20 cellular contexts compared by ENCODE assay signal in the genomic region with DNA sequence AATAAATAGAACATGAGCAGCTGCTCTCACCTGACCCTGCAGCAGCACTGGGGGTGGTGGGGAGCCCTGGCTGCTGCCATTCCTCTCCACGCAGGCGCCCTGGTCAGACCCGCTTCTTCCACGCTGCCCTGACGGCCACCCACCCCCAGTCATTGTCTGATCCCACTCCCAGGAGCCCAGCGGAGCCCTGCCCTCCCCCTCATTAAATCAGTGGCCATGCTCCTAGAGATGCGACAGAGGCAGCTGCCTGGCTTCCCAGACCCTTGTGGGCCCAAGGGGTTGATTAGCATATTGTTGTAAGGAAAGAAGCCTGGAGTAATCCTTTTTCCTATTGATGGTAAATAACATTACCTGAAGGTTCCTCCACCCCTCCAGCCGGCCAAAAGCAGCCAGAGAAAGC.
DNase-seq lines count a peak whose midpoint lies in the region; ATAC-seq, FAIRE-seq and TF ChIP-seq lines count a peak whose summit lies in the region.
"Had no signal": no experiment of that assay in that cellular context is flagged by ENCODE, and none has a peak within 500 bp of the region (broad histone marks: within the 10 kb centered on the region; RNA-seq: fewer than 3 reads in every experiment).

No MANE protein-coding gene starts in this region.

- no peak overlapping the region for H3K4me3 Mint-ChIP-seq in T-helper 2 cell treated with Interferon-gamma antibody and Interleukin-4, amounts not matched to agents 5 μg/mL and 100 μg/mL, for 36 hours
- H3K4me3 Mint-ChIP-seq: HFFc6 had no signal

- H3K36me3 ChIP-seq in H1 (ENCODE audit: control insufficient read depth in 2 of 4, insufficient read depth in 4 of 4, low read length in 3 of 4): no peaks in the 10 kb centered on the region
- no peaks in the 10 kb centered on the region for H3K36me3 ChIP-seq in neuron (ENCODE audit: insufficient read depth, low read length)
- H3K36me3 ChIP-seq: brain microvascular endothelial cell, upper lobe of left lung had no signal

- POLR2A ChIA-PET in H1 (lab: Charles Lee; ENCODE audit: partially characterized antibody): interaction anchor here (0.6 to 1.4 kb wide), 5 partner anchors 11 to 529 kb away, joined by 3 to 6 read pairs (median 3); no protein-coding TSS in a partner anchor

- no peak overlapping the region for H4K8ac ChIP-seq in H1 (ENCODE audit: extremely low read depth, insufficient read depth, low read length)

- H3K4me1 ChIP-seq in H1 (replicated peaks in 1 of 4; ENCODE audit: control insufficient read depth in 3 of 4, insufficient read depth in 4 of 4, low read length in 3 of 4) (peaks cover 14 to 22% (median 16%) of the 10 kb centered on the region in 4 experiments), neuron (ENCODE audit: insufficient read depth, low read length) (peaks cover 23% of the 10 kb centered on the region)

- no peak for TF ChIP-seq RAD21 in H1 (IDR thresholded peaks at IDR 0.05 in 1 of 2, conservative IDR thresholded peaks at IDR 0.05 in 1 of 2; ENCODE audit: low read depth in 2 of 2, low read length in 2 of 2)

- H3K27ac Mint-ChIP-seq in T-helper 2 cell treated with Interferon-gamma antibody and Interleukin-4, amounts not matched to agents 5 μg/mL and 100 μg/mL, for 36 hours: peak overlapping the region; percentile 39
- H3K27ac Mint-ChIP-seq: HFFc6 had no signal

- H3K4me3 ChIP-seq in H1 (ENCODE audit: extremely low read depth in 1 of 4, insufficient read depth in 2 of 4, low read depth in 3 of 4, low read length in 4 of 4) (peak overlapping the region in 2 of 4 experiments; percentile 5 to 50; a peak in 3 of 8 replicates), neuron (ENCODE audit: low read length) (no peak overlapping the region)
- H3K4me3 ChIP-seq: lung, upper lobe of left lung had no signal

- no peak overlapping the region for H3K9ac ChIP-seq in H1 (replicated peaks in 1 of 4; ENCODE audit: extremely low read depth in 1 of 4, low read depth in 3 of 4, low read length in 3 of 4)

- H3K56ac ChIP-seq in H1 (replicated peaks; ENCODE audit: insufficient read length, low read depth, low read length): no peak overlapping the region

- H3K23ac ChIP-seq in H1 (ENCODE audit: insufficient read length): no peak overlapping the region

- H4K5ac ChIP-seq in H1 (ENCODE audit: insufficient read length, low read depth, low read length): peak overlapping the region; percentile 44

- no peak overlapping the region for H2BK120ac ChIP-seq in H1 (replicated peaks; ENCODE audit: low read depth, low read length)

- no peak for ATAC-seq in HG02870 (IDR thresholded peaks at IDR 0.05; ENCODE audit: unreplicated experiment)
- ATAC-seq: Right ventricle myocardium inferior had no signal

- no peaks in the 10 kb centered on the region for H3K36me3 Mint-ChIP-seq in T-helper 2 cell treated with Interferon-gamma antibody and Interleukin-4, amounts not matched to agents 5 μg/mL and 100 μg/mL, for 36 hours (ENCODE audit: low read depth)

- no peak for DNase-seq in T-helper 2 cell treated with Interferon-gamma antibody and Interleukin-4, amounts not matched to agents 5 μg/mL and 100 μg/mL, for 36 hours (ENCODE audit: low spot score)
- DNase-seq in T-helper 2 cell (no peak), NCI-H2227 treated with DMSO at 0.1 percent for 48 hours (lab: John Stamatoyannopoulos, UW) (peak; percentile 25), H1 (ENCODE audit: low read depth in 1 of 2, low spot score in 2 of 2) (peak in 1 of 2 experiments; percentile 61), putamen (ENCODE audit: low spot score) (no peak)
- no peak for DNase-seq in NK-92 treated with Interleukin-12 subunit alpha and Interleukin-12 subunit beta, amount 100 ng/mL, for 24 hours (lab: John Stamatoyannopoulos, UW)
- DNase-seq: activated naive CD4-positive, alpha-beta T cell treated with Interleukin-2 at 50 U/mL for 16 hours; brain microvascular endothelial cell; cortex of kidney; foreskin melanocyte; HFFc6; MM.1S; NCI-H187 treated with DMSO at 0.1 percent for 48 hours; NCI-H446 treated with DMSO at 0.1 percent for 48 hours; T-helper 1 cell had no signal

- no peak overlapping the region for H2BK12ac ChIP-seq in H1 (ENCODE audit: low read depth, low read length)

- no peaks in the 10 kb centered on the region for H3K9me3 ChIP-seq in H1 (ENCODE audit: insufficient read depth in 2 of 2, low read depth in 1 of 2, low read length in 1 of 2)
- H3K9me3 ChIP-seq in neuron (ENCODE audit: low read length): no peaks in the 10 kb centered on the region
- H3K9me3 ChIP-seq: upper lobe of left lung had no signal

- no peaks in the 10 kb centered on the region for H3K79me2 ChIP-seq in H1 (ENCODE audit: control insufficient read depth in 1 of 2, insufficient read depth in 2 of 2, low read length in 2 of 2)

- no peak overlapping the region for H3K14ac ChIP-seq in H1 (ENCODE audit: insufficient read length)

- H2BK5ac ChIP-seq in H1 (ENCODE audit: low read depth, low read length): no peak overlapping the region

- H3K18ac ChIP-seq in H1 (ENCODE audit: extremely low read depth, low read length): peak overlapping the region; percentile 33; the same call in 1 of the 2 replicates

- H3K23me2 ChIP-seq in H1 (ENCODE audit: low read depth, low read length): peaks cover 8% of the 10 kb centered on the region; the same call in 1 of the 2 replicates

- no peak overlapping the region for H2BK20ac ChIP-seq in H1 (ENCODE audit: low read length)

- H3K9me3 Mint-ChIP-seq in T-helper 2 cell treated with Interferon-gamma antibody and Interleukin-4, amounts not matched to agents 5 μg/mL and 100 μg/mL, for 36 hours: no peaks in the 10 kb centered on the region
- H3K9me3 Mint-ChIP-seq: HFFc6 had no signal

- H3K79me1 ChIP-seq in H1 (ENCODE audit: low read depth, low read length): no peaks in the 10 kb centered on the region

- peaks cover 8% of the 10 kb centered on the region for H3K27me3 Mint-ChIP-seq in T-helper 2 cell treated with Interferon-gamma antibody and Interleukin-4, amounts not matched to agents 5 μg/mL and 100 μg/mL, for 36 hours (ENCODE audit: low read depth)

- CTCF ChIA-PET in H1 (lab: Charles Lee; ENCODE audit: partially characterized antibody): interaction anchor here (0.6 to 2.5 kb wide), 6 partner anchors 16 to 495 kb away, joined by 3 to 12 read pairs (median 4); no protein-coding TSS in a partner anchor

- H4K91ac ChIP-seq in H1 (replicated peaks; ENCODE audit: insufficient read length, low read length): peak overlapping the region; percentile 51

- H2AFZ ChIP-seq in H1 (ENCODE audit: low read length): peak overlapping the region; percentile 7; the same call in 1 of the 2 replicates
- H2AFZ ChIP-seq in neuron (ENCODE audit: low read depth, low read length): peak overlapping the region; percentile 51

- H3K27me3 ChIP-seq in H1 (replicated peaks in 1 of 4; ENCODE audit: control insufficient read depth in 3 of 4, extremely low read depth in 1 of 4, insufficient read depth in 3 of 4, low read length in 3 of 4): peaks cover 0 to 10% (median 8%) of the 10 kb centered on the region in 4 experiments; a peak in 4 of 7 replicates
- peaks cover 8% of the 10 kb centered on the region for H3K27me3 ChIP-seq in neuron (ENCODE audit: insufficient read depth, low read length)
- H3K27me3 ChIP-seq: upper lobe of left lung had no signal

- H2AK5ac ChIP-seq in H1 (ENCODE audit: low read depth, low read length): no peak overlapping the region

- no peak overlapping the region for H3K27ac ChIP-seq in H1 (ENCODE audit: low read depth, low read length)
- H3K27ac ChIP-seq: brain microvascular endothelial cell had no signal

- FAIRE-seq in H1 (lab: Jason Lieb, UNC): no peak

- TF ChIP-seq CTCF in H1 (IDR thresholded peaks at IDR 0.05; ENCODE audit: control extremely low read depth in 1 of 3, insufficient read depth in 1 of 3, low read depth in 1 of 3, low read length in 3 of 3): no peak

- peak overlapping the region; percentile 67; the same call in 1 of the 2 replicates for H2BK15ac ChIP-seq in H1 (ENCODE audit: low read length)

- TF ChIP-seq EP300 in H1 (IDR thresholded peaks at IDR 0.05; ENCODE audit: borderline replicate concordance in 1 of 2, low read depth in 2 of 2, low read length in 2 of 2): no peak

- WGBS in H1 (ENCODE audit: extremely low coverage in 1 of 2, insufficient coverage in 1 of 2, insufficient read length in 1 of 2, insufficient replicate concordance in 2 of 2, low coverage in 1 of 2, low lambda C conversion rate in 2 of 2, missing lambda C conversion rate in 1 of 2), 2 experiments: 27% methylated on average over 7 of the region's 8 CpGs; no CpG with 5 or more reads in 1 of the 2 experiments

- no peaks in the 10 kb centered on the region for H4K20me1 ChIP-seq in H1 (replicated peaks in 1 of 2; ENCODE audit: control insufficient read depth in 1 of 2, insufficient read depth in 2 of 2, low read length in 2 of 2)

- peaks cover 61% of the 10 kb centered on the region for H3K4me1 Mint-ChIP-seq in T-helper 2 cell treated with Interferon-gamma antibody and Interleukin-4, amounts not matched to agents 5 μg/mL and 100 μg/mL, for 36 hours (ENCODE audit: low read depth)

- TF ChIP-seq POLR2A in H1 (IDR thresholded peaks at IDR 0.05; ENCODE audit: control extremely low read depth in 1 of 2, low read depth in 2 of 2, low read length in 2 of 2): no peak

- H3K4ac ChIP-seq in H1 (replicated peaks; ENCODE audit: insufficient read length, low read depth, low read length): no peak overlapping the region

- peak overlapping the region; percentile 64 to 85 for H3K4me2 ChIP-seq in H1 (ENCODE audit: insufficient read depth in 1 of 2, low read depth in 2 of 2, low read length in 2 of 2)
